ENCODE assay signal across 8 cellular contexts in genomic region chr2:113757059-113757657, GRCh38. TPM values are rescaled to one million over a fixed set of nuclear protein-coding genes. Genes with fewer than 3 reads are reported as not detected.
DNase-seq lines count a peak whose midpoint lies in the region; ATAC-seq and TF ChIP-seq lines count a peak whose summit lies in the region.

No MANE protein-coding gene starts in this region.

- no peaks in the 10 kb centered on the region for H3K36me3 ChIP-seq in sigmoid colon

- H3K27ac ChIP-seq in sigmoid colon = peak overlapping the region; percentile 92 to 96 (median 95)

- H3K27me3 ChIP-seq in sigmoid colon = no peaks in the 10 kb centered on the region

- TF ChIP-seq EP300 in sigmoid colon (IDR thresholded peaks at IDR 0.05) = no peak

- WGBS in sigmoid colon, 2 donors = 6 to 19% methylated on average over 17 of the region's 17 CpGs

- TF ChIP-seq CTCF in WI38 (IDR thresholded peaks at IDR 0.05; ENCODE audit: low read depth, low read length) = no peak
- no peak for TF ChIP-seq CTCF in foreskin fibroblast (IDR thresholded peaks at IDR 0.05; ENCODE audit: low read depth, low read length)
- TF ChIP-seq CTCF in sigmoid colon (IDR thresholded peaks at IDR 0.05) = no peak

- no peaks in the 10 kb centered on the region for H3K9me3 ChIP-seq in sigmoid colon

- ATAC-seq in HG03565 (IDR thresholded peaks at IDR 0.05; ENCODE audit: unreplicated experiment) = no peak
- no peak for ATAC-seq in GM21723 (IDR thresholded peaks at IDR 0.05; ENCODE audit: unreplicated experiment)

- intact Hi-C loops in sigmoid colon (cut with DNase I) = loop anchor here (10.0 kb wide), 1 partner anchor 208 kb away; no protein-coding TSS in a partner anchor

- peaks cover 0 to 23% (median 18%) of the 10 kb centered on the region in 4 donors for H3K4me1 ChIP-seq in sigmoid colon

- H3K4me3 ChIP-seq in WI38 (ENCODE audit: low read depth, low read length) = peak overlapping the region; percentile 92
- peak overlapping the region; percentile 89 to 96 for H3K4me3 ChIP-seq in foreskin fibroblast (ENCODE audit: low read depth in 1 of 2, low read length in 2 of 2)
- peak overlapping the region; percentile 79 to 98 (median 88) for H3K4me3 ChIP-seq in sigmoid colon

- DNase-seq in NCI-H2107 treated with DMSO at 0.1 percent for 48 hours (lab: John Stamatoyannopoulos, UW; ENCODE audit: unreplicated experiment) = peak; percentile 50
- no peak for DNase-seq in NCI-H2107 (lab: John Stamatoyannopoulos, UW)
- no peak for DNase-seq in foreskin fibroblast
- no peak for DNase-seq in sigmoid colon
- no peak for DNase-seq in NCI-H187 treated with DMSO at 0.1 percent for 48 hours (lab: John Stamatoyannopoulos, UW)

- no peak for TF ChIP-seq POLR2A in sigmoid colon (IDR thresholded peaks at IDR 0.05)

RNA-seq across cellular contexts. Expression of gene SLC35F5, which starts 0.7 kb away (rescaled TPM):
- total RNA-seq in sigmoid colon = 10 to 100 TPM; 54.2 to 59.7 (median 57.3) TPM
- 10 to 100 TPM; 11.6 to 22.4 (median 13.8) TPM for polyA plus RNA-seq in sigmoid colon
